Comparison of ENCODE assay signal across 8 cellular contexts in genomic region chr12:104456417-104456949, GRCh38. TPM values are rescaled to one million over a fixed set of nuclear protein-coding genes. Genes with fewer than 3 reads are reported as not detected.
DNase-seq lines count a peak whose midpoint lies in the region; ATAC-seq, FAIRE-seq and TF ChIP-seq lines count a peak whose summit lies in the region.

TSS of gene CHST11 (plus strand) at chr12:104456948.

- H3K27ac ChIP-seq in astrocyte (ENCODE audit: low read depth, low read length) (peak within 1 kb of the TSS; percentile 76), vagina (peak within 1 kb of the TSS; percentile 82)

- H3K36me3 Mint-ChIP-seq in astrocyte (ENCODE audit: low read depth, unreplicated experiment) = no peaks in the 10 kb centered on the region

- peak in 1 of 2 donors; percentile 46 for TF ChIP-seq POLR2A in vagina (IDR thresholded peaks at IDR 0.05)

- no peaks in the 10 kb centered on the region for H3K9me3 Mint-ChIP-seq in astrocyte (ENCODE audit: unreplicated experiment)

- H3K27me3 ChIP-seq in astrocyte (ENCODE audit: insufficient read depth, low read length) (no peaks in the 10 kb centered on the region), vagina (no peaks in the 10 kb centered on the region)

- H2AFZ ChIP-seq in astrocyte (ENCODE audit: low read depth, low read length) = peak within 1 kb of the TSS; percentile 74

- H3K4me3 ChIP-seq in astrocyte (ENCODE audit: insufficient read depth, low read depth, low read length) = peak within 1 kb of the TSS; percentile 86
- peak within 1 kb of the TSS; percentile 69 to 90 for H3K4me3 ChIP-seq in vagina

- peak; percentile 30 for DNase-seq in NCI-H1694 (lab: John Stamatoyannopoulos, UW)
- DNase-seq in T-helper 22 cell (ENCODE audit: low read depth) = peak; percentile 64
- peak; percentile 77 for DNase-seq in astrocyte (ENCODE audit: low read depth)
- peak; percentile 95 for DNase-seq in hepatic stellate cell (ENCODE audit: low spot score)
- peak; percentile 66 for DNase-seq in pulmonary artery endothelial cell (ENCODE audit: low read depth, low spot score)
- DNase-seq in vagina (ENCODE audit: extremely low spot score in 2 of 2) = no peak

- peak; percentile 24 for TF ChIP-seq CTCF in GM12873 (IDR thresholded peaks at IDR 0.05; ENCODE audit: insufficient read depth, low read depth, low read length, missing control alignments)
- no peak for TF ChIP-seq CTCF in astrocyte (IDR thresholded peaks at IDR 0.05; ENCODE audit: insufficient read depth, low read depth, low read length)
- TF ChIP-seq CTCF in vagina (IDR thresholded peaks at IDR 0.05) = peak in 2 of 3 experiments; percentile 19 to 38

- peak within 1 kb of the TSS; percentile 98 for H3K4me3 Mint-ChIP-seq in astrocyte (ENCODE audit: unreplicated experiment)

- intact Hi-C loops in vagina (cut with DNase I) = no loop called here

- H3K79me2 ChIP-seq in astrocyte (ENCODE audit: insufficient read depth, low read length) = peaks cover 41% of the 10 kb centered on the region

- no peaks in the 10 kb centered on the region for H3K9me3 ChIP-seq in astrocyte (ENCODE audit: insufficient read depth, low read depth, low read length)
- H3K9me3 ChIP-seq in vagina = no peaks in the 10 kb centered on the region

- H3K36me3 ChIP-seq in astrocyte (ENCODE audit: insufficient read depth, low read length) (no peaks in the 10 kb centered on the region), vagina (no peaks in the 10 kb centered on the region)

- H3K4me1 ChIP-seq in astrocyte (ENCODE audit: insufficient read depth, low read length) = peaks cover 36% of the 10 kb centered on the region
- peaks cover 30% of the 10 kb centered on the region for H3K4me1 ChIP-seq in vagina

- peak within 1 kb of the TSS; percentile 97 for H3K4me2 ChIP-seq in astrocyte (ENCODE audit: low read length)

- ATAC-seq in HG02763 (IDR thresholded peaks at IDR 0.05; ENCODE audit: unreplicated experiment) = peak; percentile 64

- H3K27ac Mint-ChIP-seq in astrocyte (ENCODE audit: unreplicated experiment) = peak within 1 kb of the TSS; percentile 96

- H4K20me1 ChIP-seq in astrocyte (ENCODE audit: insufficient read depth, low read length) = peaks cover 30% of the 10 kb centered on the region

- H3K27me3 Mint-ChIP-seq in astrocyte (ENCODE audit: low read depth, unreplicated experiment) = peaks cover 9% of the 10 kb centered on the region

- FAIRE-seq in astrocyte (lab: Jason Lieb, UNC) = no peak

- H3K9ac ChIP-seq in astrocyte (ENCODE audit: low read length) = peak within 1 kb of the TSS; percentile 85

- peaks cover 32% of the 10 kb centered on the region for H3K4me1 Mint-ChIP-seq in astrocyte (ENCODE audit: low read depth, unreplicated experiment)

RNA-seq across cellular contexts. Expression of gene CHST11, which starts in this region (rescaled TPM):
- total RNA-seq in astrocyte = 30.0 and 30.2 TPM in 2 replicates
- 3.9 and 6.3 TPM in 2 replicates for total RNA-seq in pulmonary artery endothelial cell
- 40.0 TPM for total RNA-seq in vagina

Comparison
In these comparisons a context has a peak if more than half of its experiments do, and no peak if none do; other contexts are left out.
1. DNase-seq: peak in NCI-H1694 (single experiment), T-helper 22 cell (single experiment), astrocyte (single experiment), hepatic stellate cell (single experiment) and pulmonary artery endothelial cell (single experiment); none in vagina (0 of 2).